19 cellular contexts compared by ENCODE assay signal in the genomic region with DNA sequence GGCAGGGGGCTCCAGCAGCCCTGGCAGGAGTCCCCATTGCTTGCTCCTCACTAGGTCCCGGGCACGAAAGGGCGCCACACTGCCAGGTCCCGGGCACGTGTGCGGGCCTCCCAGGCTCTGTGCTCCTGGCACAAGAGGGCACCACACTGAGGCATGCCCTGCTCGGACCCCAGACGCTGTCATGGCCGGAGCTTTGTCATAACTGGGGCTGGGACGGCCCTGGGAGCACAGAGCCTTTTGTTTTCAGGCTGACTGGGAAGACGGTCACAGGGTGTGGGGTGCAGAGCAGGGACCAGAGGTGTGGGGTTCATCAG. TPM values are rescaled to one million over a fixed set of nuclear protein-coding genes. Genes with fewer than 3 reads are reported as not detected.
"Had no signal": no experiment of that assay in that cellular context is flagged by ENCODE, and none has a peak within 500 bp of the region (broad histone marks: within the 10 kb centered on the region; RNA-seq: fewer than 3 reads in every experiment).

No MANE protein-coding gene starts in this region.

- ATAC-seq: left lung, lower lobe of right lung, natural killer cell, right cardiac atrium had no signal

- H3K9me3 ChIP-seq: left lung, lower lobe of right lung, ovary, stomach had no signal

- DNase-seq: cortex of kidney; effector CD8-positive, alpha-beta T cell; foreskin melanocyte; islet precursor cell; lower lobe of right lung; natural killer cell; nucleus accumbens; ovary; small intestine; stimulated activated CD4-positive, alpha-beta T cell treated with anti-CD3 and anti-CD28 coated beads, Interleukin-12 subunit alpha, Interleukin-12 subunit beta, amount 100 ng/mL, for 4 hours; stimulated activated naive CD4-positive, alpha-beta T cell; stomach had no signal

- H3K27me3 ChIP-seq: dorsolateral prefrontal cortex, ovary had no signal

- H3K4me3 ChIP-seq: left lung, lower lobe of right lung, ovary, stomach had no signal

- H3K27ac ChIP-seq: left lung, lower lobe of right lung, ovary, stomach had no signal

- H3K36me3 ChIP-seq: ovary had no signal

- FAIRE-seq: small intestine, urothelium cell line had no signal

RNA-seq across cellular contexts. Expression of gene GZMM, which starts 35.9 kb away (rescaled TPM):
- total RNA-seq: glomerular endothelial cell, myocyte, neural crest cell had no signal
